ENCODE assay signal across 1 cellular context in the genomic region with DNA sequence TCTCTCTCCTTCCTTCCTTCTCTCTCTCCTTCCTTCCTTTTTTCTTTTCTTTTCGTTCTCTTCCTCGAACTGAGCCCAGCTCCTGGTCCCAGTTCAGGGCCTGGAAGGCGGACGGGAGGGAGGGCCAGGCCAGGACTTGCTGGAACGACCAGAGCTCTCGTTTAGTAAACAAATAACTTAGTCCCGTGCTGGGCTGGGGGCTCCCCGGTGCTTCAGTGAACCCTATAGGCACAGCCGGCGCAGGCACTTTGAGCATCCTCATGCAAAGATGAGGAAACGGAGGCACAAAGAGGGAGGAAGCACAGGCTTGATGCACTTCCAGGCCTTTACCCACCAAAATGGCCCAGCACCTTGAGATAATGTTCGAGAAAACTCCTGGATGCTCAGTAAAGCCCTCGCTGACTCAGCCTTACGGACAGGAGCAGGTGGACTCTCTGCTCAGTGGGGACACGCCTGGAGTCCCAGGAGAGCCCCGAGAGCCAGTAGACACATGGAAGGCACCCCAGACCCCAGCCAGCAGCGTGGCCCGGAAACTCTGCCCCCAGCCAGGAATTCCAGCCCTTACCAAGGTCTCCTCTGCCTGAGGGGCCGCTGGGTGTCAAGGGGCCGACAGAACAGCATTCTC.
TF ChIP-seq lines count a peak whose summit lies in the region.

No MANE protein-coding gene starts in this region.

TF ChIP-seq in HepG2, 621 proteins besides CTCF, POLR2A, EP300 and RAD21:
- TF ChIP-seq HNRNPK (IDR thresholded peaks at IDR 0.05; ENCODE audit: low read depth, low read length, poor library complexity, severe bottlenecking), result peak; percentile 87
- TF ChIP-seq ZNF567 (CRISPR knock-in tag; IDR thresholded peaks at IDR 0.05; ENCODE audit: borderline replicate concordance), result no peak
